Comparison of ENCODE assay signal across 11 cellular contexts in genomic region chr1:27564264-27564579, GRCh38. TPM values are rescaled to one million over a fixed set of nuclear protein-coding genes. Genes with fewer than 3 reads are reported as not detected.
DNase-seq lines count a peak whose midpoint lies in the region; TF ChIP-seq lines count a peak whose summit lies in the region.
"Had no signal": no experiment of that assay in that cellular context is flagged by ENCODE, and none has a peak within 500 bp of the region (broad histone marks: within the 10 kb centered on the region; RNA-seq: fewer than 3 reads in every experiment).

No MANE protein-coding gene starts in this region.

- CTCF ChIA-PET in A673 (lab: Charles Lee): no interaction called here

- peaks cover 79% of the 10 kb centered on the region for H3K4me1 Mint-ChIP-seq in mesothelial cell of epicardium

- H3K36me3 Mint-ChIP-seq in mesothelial cell of epicardium: no peaks in the 10 kb centered on the region
- H3K36me3 Mint-ChIP-seq: activated naive CD8-positive, alpha-beta T cell had no signal

- H3K36me3 ChIP-seq in A673 (ENCODE audit: insufficient read depth, low read length, poor library complexity, severe bottlenecking): no peaks in the 10 kb centered on the region
- H3K36me3 ChIP-seq in esophagus (ENCODE audit: control insufficient read depth in 2 of 2, insufficient read depth in 2 of 2, low read length in 1 of 2): peaks cover 0 to 5% of the 10 kb centered on the region in 2 donors
- H3K36me3 ChIP-seq in ovary: no peaks in the 10 kb centered on the region
- H3K36me3 ChIP-seq: neutrophil had no signal

- no peaks in the 10 kb centered on the region for H3K9me3 ChIP-seq in A673 (ENCODE audit: low read depth, low read length, poor library complexity, severe bottlenecking)
- H3K9me3 ChIP-seq in esophagus (ENCODE audit: control insufficient read depth in 2 of 2, insufficient read depth in 1 of 2, low read depth in 1 of 2, low read length in 1 of 2): no peaks in the 10 kb centered on the region
- H3K9me3 ChIP-seq in ovary: no peaks in the 10 kb centered on the region
- H3K9me3 ChIP-seq: neutrophil had no signal

- BruUV-seq in A673 (replicated peaks; lab: Mats Ljungman, UMichigan): no TSS peak

- no peaks in the 10 kb centered on the region for H3K9me3 Mint-ChIP-seq in mesothelial cell of epicardium

- peaks cover 55% of the 10 kb centered on the region for H3K4me1 ChIP-seq in A673 (ENCODE audit: insufficient read depth, low read length, poor library complexity, severe bottlenecking)
- H3K4me1 ChIP-seq in esophagus (ENCODE audit: control insufficient read depth in 2 of 2, insufficient read depth in 2 of 2, low read length in 1 of 2): peaks cover 34 to 80% of the 10 kb centered on the region in 2 donors
- H3K4me1 ChIP-seq in ovary (ENCODE audit: insufficient read depth): peaks cover 57% of the 10 kb centered on the region

- no peak overlapping the region for H3K4me3 Mint-ChIP-seq in mesothelial cell of epicardium
- H3K4me3 Mint-ChIP-seq: activated naive CD8-positive, alpha-beta T cell had no signal

- TF ChIP-seq POLR2A in ovary (IDR thresholded peaks at IDR 0.05): no peak

- no peak for TF ChIP-seq EP300 in ovary (IDR thresholded peaks at IDR 0.05)

- DNase-seq in A673 (ENCODE audit: low spot score): no peak
- peak; percentile 29 for DNase-seq in NOMO-1 treated with dmso at 0.1 percent for 144 hours (lab: John Stamatoyannopoulos, UW; ENCODE audit: unreplicated experiment)
- DNase-seq in ovary: no peak
- no peak for DNase-seq in putamen (ENCODE audit: low spot score)
- no peak for DNase-seq in mesothelial cell of epicardium (ENCODE audit: low spot score in 2 of 2, unreplicated experiment in 2 of 2)
- DNase-seq in T-helper 9 cell: no peak
- no peak for DNase-seq in KG1 (lab: John Stamatoyannopoulos, UW)

- peak overlapping the region; percentile 41 for H3K27ac ChIP-seq in A673 (ENCODE audit: low read depth, low read length, poor library complexity, severe bottlenecking)
- H3K27ac ChIP-seq in esophagus (ENCODE audit: low read depth in 2 of 2, low read length in 1 of 2): peak overlapping the region; percentile 71 to 83
- peak overlapping the region; percentile 57 to 80 for H3K27ac ChIP-seq in ovary
- H3K27ac ChIP-seq: neutrophil, VCaP had no signal

- no peak for TF ChIP-seq CTCF in A673 (conservative IDR thresholded peaks at IDR 0.05; ENCODE audit: low read depth, low read length)
- no peak for TF ChIP-seq CTCF in ovary (IDR thresholded peaks at IDR 0.05)
- TF ChIP-seq CTCF in mesothelial cell of epicardium (IDR thresholded peaks at IDR 0.05; ENCODE audit: unreplicated experiment): no peak

- POLR2A ChIA-PET in A673 (lab: Charles Lee; ENCODE audit: low non-redundant PET): no interaction called here

- no peak overlapping the region for H3K27ac Mint-ChIP-seq in mesothelial cell of epicardium
- H3K27ac Mint-ChIP-seq: activated naive CD8-positive, alpha-beta T cell had no signal

- no peak overlapping the region for H3K4me3 ChIP-seq in A673 (ENCODE audit: low read depth, low read length, poor library complexity, severe bottlenecking)
- no peak overlapping the region for H3K4me3 ChIP-seq in esophagus (ENCODE audit: low read depth in 1 of 2, low read length in 2 of 2)
- no peak overlapping the region for H3K4me3 ChIP-seq in ovary

- intact Hi-C loops in A673 (cut with micrococcal nuclease; ENCODE audit: unreplicated experiment): no loop called here
- intact Hi-C loops in ovary (cut with DNase I): loop anchor here in 1 of 4 donors (5.0 kb wide), 2 partner anchors 37 to 38 kb away; partner anchors contain the start of gene AHDC1

- H3K27me3 Mint-ChIP-seq in mesothelial cell of epicardium (ENCODE audit: low read depth): no peaks in the 10 kb centered on the region
- H3K27me3 Mint-ChIP-seq: activated naive CD8-positive, alpha-beta T cell had no signal

- no peaks in the 10 kb centered on the region for H3K27me3 ChIP-seq in A673 (replicated peaks; ENCODE audit: insufficient read depth, low read depth, low read length, poor library complexity)
- H3K27me3 ChIP-seq in esophagus (ENCODE audit: control insufficient read depth in 1 of 2, insufficient read depth in 2 of 2, low read length in 2 of 2): no peaks in the 10 kb centered on the region
- H3K27me3 ChIP-seq in ovary: no peaks in the 10 kb centered on the region

- WGBS in esophagus, 2 donors: 59 to 69% methylated on average over 4 of the region's 4 CpGs
- 38 to 42% (median 38%) methylated on average over 4 of the region's 4 CpGs for WGBS in ovary, 3 donors

RNA-seq across cellular contexts. Expression of gene AHDC1, which starts 39.7 kb away (rescaled TPM):
- total RNA-seq in A673 (2021): 33.2 and 34.2 TPM in 2 replicates
- 10 to 100 TPM; 24.7 to 58.4 TPM for polyA plus RNA-seq in esophagus
- total RNA-seq in ovary: 100 to 1,000 TPM in 3 of 7 donors, 10 to 100 TPM in 4; 11.3 to 159 (median 91.2) TPM
- 10 to 100 TPM; 11.2 to 33.2 TPM for polyA plus RNA-seq in ovary
- 71.4 to 73.5 TPM (median 72.1 TPM) in 3 replicates for total RNA-seq in mesothelial cell of epicardium
